16 cellular contexts compared by ENCODE assay signal in the genomic region with DNA sequence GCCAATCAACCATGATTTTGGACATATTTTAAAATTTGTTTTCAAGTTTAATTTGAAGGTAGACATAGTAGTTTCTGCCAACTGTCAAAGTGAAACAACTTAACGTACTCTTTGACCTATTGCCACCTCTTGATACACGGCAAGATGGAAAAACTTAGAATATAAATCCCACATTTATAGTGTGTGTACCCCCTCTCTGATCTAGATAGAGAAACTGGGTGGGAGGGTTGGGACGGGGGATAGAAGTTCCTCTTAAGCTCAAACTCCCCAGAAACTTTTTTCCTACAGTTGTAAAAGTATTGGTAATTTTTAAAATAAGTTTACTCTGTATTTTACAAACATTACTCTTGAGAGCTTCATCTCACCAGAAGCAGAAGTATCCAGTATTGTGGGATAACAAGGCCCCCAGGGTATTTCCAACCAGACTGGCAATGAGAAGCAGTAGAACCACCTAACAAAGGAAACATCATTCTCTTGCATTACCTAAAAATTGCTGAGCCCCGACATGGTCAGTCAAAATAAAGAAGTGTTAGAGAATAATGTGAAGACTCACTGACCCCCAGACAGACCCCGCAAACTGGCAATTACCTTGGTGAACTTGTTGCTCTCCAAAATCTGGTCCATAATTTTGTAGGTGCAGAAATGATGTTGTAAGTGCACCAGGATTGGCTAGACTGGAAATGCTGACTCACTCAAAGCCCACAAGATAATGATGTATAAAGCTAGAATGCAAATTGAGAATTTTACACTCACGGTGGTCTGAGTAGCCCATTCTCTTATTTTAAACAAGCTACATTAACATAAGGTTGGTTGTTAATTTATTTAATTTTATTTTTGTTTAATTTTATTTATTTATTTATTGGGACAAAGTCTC.
A peak's percentile ranks its signal among the peaks of the same experiment; 100 is the strongest.
DNase-seq lines count a peak whose midpoint lies in the region; ATAC-seq and TF ChIP-seq lines count a peak whose summit lies in the region.
"Had no signal": no experiment of that assay in that cellular context is flagged by ENCODE, and none has a peak within 500 bp of the region (broad histone marks: within the 10 kb centered on the region; RNA-seq: fewer than 3 reads in every experiment).

No MANE protein-coding gene starts in this region.

- H3K4me2 ChIP-seq in Loucy (ENCODE audit: low read depth, low read length, poor library complexity, severe bottlenecking), result peak overlapping the region; percentile 23
- H3K4me2 ChIP-seq: hepatocyte had no signal

- DNase-seq in CD4-positive, CD25-positive, alpha-beta regulatory T cell, result peak in 1 of 3 donors; percentile 61
- DNase-seq in GM06990 (ENCODE audit: extremely low read depth, insufficient read length), result no peak
- DNase-seq in NCI-H128 (lab: John Stamatoyannopoulos, UW; ENCODE audit: unreplicated experiment), result no peak
- no peak for DNase-seq in NCI-H187 (lab: John Stamatoyannopoulos, UW)
- no peak for DNase-seq in NCI-H526 (lab: John Stamatoyannopoulos, UW)
- DNase-seq: BE2C; midbrain; NCI-H2029; NCI-H69; stimulated activated naive CD4-positive, alpha-beta T cell treated with Interleukin-2 at 50 U/mL for 16 hours had no signal

- H3K27me3 ChIP-seq in CD4-positive, CD25-positive, alpha-beta regulatory T cell (ENCODE audit: control insufficient read depth, insufficient read depth, low read length), result no peaks in the 10 kb centered on the region
- H3K27me3 ChIP-seq in GM06990 (replicated peaks; ENCODE audit: control insufficient read depth, insufficient read depth, low read length) (no peaks in the 10 kb centered on the region), Loucy (ENCODE audit: insufficient read depth, low read length, poor library complexity, severe bottlenecking) (no peaks in the 10 kb centered on the region)
- H3K27me3 ChIP-seq: BE2C, hepatocyte had no signal

- TF ChIP-seq CTCF in GM06990 (IDR thresholded peaks at IDR 0.05; ENCODE audit: insufficient read depth, low read length, poor library complexity, severe bottlenecking) (no peak), Loucy (conservative IDR thresholded peaks at IDR 0.05; ENCODE audit: low read length) (no peak)

- no peaks in the 10 kb centered on the region for H3K9me3 Mint-ChIP-seq in CD4-positive, CD25-positive, alpha-beta regulatory T cell
- H3K9me3 Mint-ChIP-seq in activated naive CD8-positive, alpha-beta T cell (ENCODE audit: low read depth), result no peaks in the 10 kb centered on the region

- H3K4me3 ChIP-seq in CD4-positive, CD25-positive, alpha-beta regulatory T cell (ENCODE audit: low read depth, low read length), result peak overlapping the region; percentile 73
- H3K4me3 ChIP-seq in GM06990 (replicated peaks; ENCODE audit: low read depth, low read length), result peak overlapping the region; percentile 53
- H3K4me3 ChIP-seq in Loucy (ENCODE audit: low read length, poor library complexity, severe bottlenecking), result no peak overlapping the region
- H3K4me3 ChIP-seq: hepatocyte had no signal

- H3K27me3 Mint-ChIP-seq in CD4-positive, CD25-positive, alpha-beta regulatory T cell, result no peaks in the 10 kb centered on the region
- no peaks in the 10 kb centered on the region for H3K27me3 Mint-ChIP-seq in activated naive CD8-positive, alpha-beta T cell

- H3K4me1 ChIP-seq in CD4-positive, CD25-positive, alpha-beta regulatory T cell (ENCODE audit: control insufficient read depth, insufficient read depth, low read length, poor library complexity, severe bottlenecking), result peaks cover 43% of the 10 kb centered on the region
- H3K4me1 ChIP-seq in Loucy (ENCODE audit: insufficient read depth, low read length, poor library complexity, severe bottlenecking), result peaks cover 81% of the 10 kb centered on the region
- H3K4me1 ChIP-seq: BE2C had no signal

- H4K20me1 ChIP-seq in Loucy (ENCODE audit: insufficient read depth, low read length, poor library complexity, severe bottlenecking), result no peaks in the 10 kb centered on the region

- H3F3A ChIP-seq in Loucy (ENCODE audit: low read depth), result no peaks in the 10 kb centered on the region

- H3K27ac Mint-ChIP-seq in CD4-positive, CD25-positive, alpha-beta regulatory T cell, result peak overlapping the region; percentile 40 to 49 (median 42)
- peak overlapping the region; percentile 68 for H3K27ac Mint-ChIP-seq in activated naive CD8-positive, alpha-beta T cell

- H3K36me3 ChIP-seq in CD4-positive, CD25-positive, alpha-beta regulatory T cell (ENCODE audit: control insufficient read depth, insufficient read depth, low read length), result no peaks in the 10 kb centered on the region
- H3K36me3 ChIP-seq in GM06990 (ENCODE audit: control insufficient read depth, insufficient read depth, low read length) (no peaks in the 10 kb centered on the region), Loucy (ENCODE audit: insufficient read depth, low read length) (no peaks in the 10 kb centered on the region)
- H3K36me3 ChIP-seq: BE2C had no signal

- peak overlapping the region; percentile 44 to 77 (median 68) for H3K4me3 Mint-ChIP-seq in CD4-positive, CD25-positive, alpha-beta regulatory T cell
- peak overlapping the region; percentile 51 for H3K4me3 Mint-ChIP-seq in activated naive CD8-positive, alpha-beta T cell

- ATAC-seq in CD4-positive, CD25-positive, alpha-beta regulatory T cell (ENCODE audit: low read depth in 2 of 2), result no peak
- ATAC-seq in HG02623 (IDR thresholded peaks at IDR 0.05; ENCODE audit: unreplicated experiment), result no peak
- ATAC-seq: HCT116, Panc1 had no signal

- no peaks in the 10 kb centered on the region for H3K36me3 Mint-ChIP-seq in CD4-positive, CD25-positive, alpha-beta regulatory T cell
- no peaks in the 10 kb centered on the region for H3K36me3 Mint-ChIP-seq in activated naive CD8-positive, alpha-beta T cell

- no peaks in the 10 kb centered on the region for H3K9me2 ChIP-seq in Loucy (replicated peaks; ENCODE audit: low read depth, low read length)

- peaks cover 35 to 64% (median 52%) of the 10 kb centered on the region in 4 donors for H3K4me1 Mint-ChIP-seq in CD4-positive, CD25-positive, alpha-beta regulatory T cell
- H3K4me1 Mint-ChIP-seq in activated naive CD8-positive, alpha-beta T cell (ENCODE audit: low read depth), result peaks cover 56% of the 10 kb centered on the region

- H3K27ac ChIP-seq in CD4-positive, CD25-positive, alpha-beta regulatory T cell (ENCODE audit: insufficient read depth, low read length, poor library complexity, severe bottlenecking), result peak overlapping the region; percentile 45
- H3K27ac ChIP-seq: hepatocyte had no signal

- H3K9me3 ChIP-seq in CD4-positive, CD25-positive, alpha-beta regulatory T cell (ENCODE audit: control insufficient read depth in 2 of 2, low read length in 2 of 2), result no peaks in the 10 kb centered on the region
- no peaks in the 10 kb centered on the region for H3K9me3 ChIP-seq in Loucy (ENCODE audit: insufficient read depth, low read depth, low read length)
- H3K9me3 ChIP-seq: BE2C had no signal

- H2AFZ ChIP-seq in Loucy (ENCODE audit: low read length), result no peak overlapping the region
- H2AFZ ChIP-seq: hepatocyte had no signal

- no peak overlapping the region for H3K9ac ChIP-seq in Loucy (ENCODE audit: low read depth, low read length, poor library complexity, severe bottlenecking)

- H3K79me2 ChIP-seq in Loucy (ENCODE audit: insufficient read depth, low read length), result no peaks in the 10 kb centered on the region
- H3K79me2 ChIP-seq: hepatocyte had no signal
